Comparison of ENCODE assay signal across 8 cellular contexts in the genomic region with DNA sequence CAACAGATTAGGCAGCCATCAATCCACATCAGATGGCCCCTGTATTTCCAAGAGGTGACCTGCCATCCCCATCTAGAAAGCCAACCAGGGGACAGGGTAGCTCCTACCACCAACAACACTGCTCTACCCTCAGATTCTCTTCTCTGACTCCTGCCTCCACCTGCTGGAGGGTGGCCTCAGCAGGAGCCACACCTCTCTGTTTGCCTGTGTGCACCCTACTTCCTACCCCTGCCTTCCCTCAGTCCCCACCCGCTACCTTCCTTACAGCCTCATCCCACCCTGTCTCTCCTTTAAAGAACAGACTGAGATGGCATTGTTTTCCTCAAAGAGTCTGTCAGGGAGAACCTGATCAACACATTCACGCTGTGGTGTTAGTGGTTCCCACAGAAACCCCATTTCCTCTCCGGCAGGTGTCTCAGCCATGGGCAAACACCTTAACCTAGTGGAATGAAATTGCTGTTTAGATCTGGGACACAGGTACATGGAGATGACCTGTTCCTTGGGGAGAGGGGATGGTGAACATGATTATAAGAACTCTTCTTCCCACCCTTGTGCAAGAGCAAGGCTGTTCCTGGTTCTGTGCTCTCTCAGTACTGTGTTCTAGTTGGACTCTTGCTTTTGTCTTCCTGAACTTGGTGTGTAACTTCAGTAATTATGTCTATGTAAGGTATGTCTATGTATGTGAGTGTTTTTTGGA. TPM values are rescaled to one million over a fixed set of nuclear protein-coding genes. Genes with fewer than 3 reads are reported as not detected.
DNase-seq lines count a peak whose midpoint lies in the region; ATAC-seq and TF ChIP-seq lines count a peak whose summit lies in the region.

No MANE protein-coding gene starts in this region.

- ATAC-seq in CD4-positive, alpha-beta T cell (ENCODE audit: poor library complexity) = peak; percentile 42
- ATAC-seq in HCT116 (0 out of 2 replicates have a peak, but pooled peaks have one; percentile 20), mucosa of descending colon (peak; percentile 44)

- no peaks in the 10 kb centered on the region for H4K20me1 ChIP-seq in HCT116 (ENCODE audit: insufficient read depth)

- BruUV-seq in HCT116 (replicated peaks; lab: Mats Ljungman, UMichigan) = no TSS peak

- H3K36me3 Mint-ChIP-seq in CD4-positive, alpha-beta T cell (ENCODE audit: low read depth) = no peaks in the 10 kb centered on the region
- H3K36me3 Mint-ChIP-seq in activated naive CD8-positive, alpha-beta T cell treated with anti-CD3 and anti-CD28 coated beads for 36 hours = peaks cover 4% of the 10 kb centered on the region

- no peak for TF ChIP-seq CTCF in CD4-positive, alpha-beta T cell (IDR thresholded peaks at IDR 0.05)
- TF ChIP-seq CTCF in HCT116 (IDR thresholded peaks at IDR 0.05 in 2 of 3, conservative IDR thresholded peaks at IDR 0.05 in 1 of 3; ENCODE audit: borderline replicate concordance in 1 of 3, insufficient read depth in 1 of 3, low read depth in 2 of 3, low read length in 2 of 3) = 0 out of 6 replicates have a peak, but pooled peaks of 1 of the 3 experiments have one; percentile 7
- TF ChIP-seq CTCF in mucosa of descending colon (IDR thresholded peaks at IDR 0.05) = no peak

- H3K9me3 Mint-ChIP-seq in CD4-positive, alpha-beta T cell = no peaks in the 10 kb centered on the region
- no peaks in the 10 kb centered on the region for H3K9me3 Mint-ChIP-seq in activated naive CD8-positive, alpha-beta T cell treated with anti-CD3 and anti-CD28 coated beads for 36 hours

- peak overlapping the region; percentile 74 to 99 for H3K4me3 ChIP-seq in HCT116 (replicated peaks in 1 of 2; ENCODE audit: low read depth in 1 of 2, low read length in 2 of 2)
- H3K4me3 ChIP-seq in mucosa of descending colon = no peak overlapping the region

- peaks cover 66% of the 10 kb centered on the region for H3K4me1 Mint-ChIP-seq in CD4-positive, alpha-beta T cell (ENCODE audit: low read depth)
- peaks cover 34% of the 10 kb centered on the region for H3K4me1 Mint-ChIP-seq in activated naive CD8-positive, alpha-beta T cell treated with anti-CD3 and anti-CD28 coated beads for 36 hours

- H3K4me1 ChIP-seq in HCT116 (ENCODE audit: control insufficient read depth in 1 of 2, insufficient read depth in 2 of 2, low read length in 2 of 2) (peaks cover 9 to 25% of the 10 kb centered on the region in 2 experiments; a peak in 3 of 4 replicates), mucosa of descending colon (ENCODE audit: low read depth) (peaks cover 39% of the 10 kb centered on the region)

- H3K27ac ChIP-seq in CD4-positive, alpha-beta T cell (ENCODE audit: low read depth, low read length) = peak overlapping the region; percentile 83
- no peak overlapping the region for H3K27ac ChIP-seq in HCT116 (ENCODE audit: low read depth, low read length)

- no peaks in the 10 kb centered on the region for H3K27me3 Mint-ChIP-seq in CD4-positive, alpha-beta T cell
- H3K27me3 Mint-ChIP-seq in activated naive CD8-positive, alpha-beta T cell treated with anti-CD3 and anti-CD28 coated beads for 36 hours = no peaks in the 10 kb centered on the region

- peaks cover 61% of the 10 kb centered on the region for H3K79me2 ChIP-seq in HCT116 (ENCODE audit: insufficient read depth, low read length)

- H3K36me3 ChIP-seq in HCT116 (ENCODE audit: control insufficient read depth in 1 of 2, insufficient read depth in 2 of 2, low read length in 2 of 2) (no peaks in the 10 kb centered on the region), mucosa of descending colon (ENCODE audit: low read depth) (no peaks in the 10 kb centered on the region)

- POLR2A ChIA-PET in CD4-positive, alpha-beta T cell (lab: Charles Lee) = interaction anchor here (1.0 to 2.9 kb wide), 3 partner anchors 26 to 139 kb away, joined by 3 to 34 read pairs (median 3); partner anchors contain the start of gene ACSS1
- POLR2A ChIA-PET in HCT116 (lab: Charles Lee) = no interaction called here

- peak overlapping the region; percentile 97 for H3K4me2 ChIP-seq in HCT116 (ENCODE audit: low read length)

- RAD21 ChIA-PET in HCT116 (lab: Charles Lee; ENCODE audit: low non-redundant PET in 1 of 2, low total read pairs in 2 of 2, uncharacterized antibody in 2 of 2, unreplicated experiment in 2 of 2) = no interaction called here

- peak overlapping the region; percentile 93; the same call in 1 of the 2 replicates for H3K9ac ChIP-seq in HCT116 (ENCODE audit: low read length)

- H3K9me3 ChIP-seq in CD4-positive, alpha-beta T cell (ENCODE audit: control insufficient read depth, low read length) = no peaks in the 10 kb centered on the region
- H3K9me3 ChIP-seq in HCT116 (ENCODE audit: control insufficient read depth in 1 of 2, insufficient read depth in 1 of 2, low read depth in 1 of 2, low read length in 2 of 2) = no peaks in the 10 kb centered on the region
- no peaks in the 10 kb centered on the region for H3K9me3 ChIP-seq in mucosa of descending colon

- CTCF ChIA-PET in CD4-positive, alpha-beta T cell (lab: Charles Lee) = interaction anchor here (2.1 kb wide), 1 partner anchor 50 kb away, joined by 8 read pairs; the partner anchor contains the start of gene PYGB
- CTCF ChIA-PET in HCT116 (lab: Charles Lee) = no interaction called here

- H3K9me2 ChIP-seq in HCT116 (ENCODE audit: insufficient read depth) = no peaks in the 10 kb centered on the region

- no peak for TF ChIP-seq POLR2A in HCT116 (IDR thresholded peaks at IDR 0.05; ENCODE audit: borderline replicate concordance, extremely low read depth, insufficient read depth, insufficient read length)

- DNase-seq in CD4-positive, alpha-beta T cell = peak in 3 of 10 experiments; percentile 15 to 31 (median 20)
- no peak for DNase-seq in HCT116 (ENCODE audit: low read depth, low spot score)
- DNase-seq in activated naive CD8-positive, alpha-beta T cell treated with anti-CD3 and anti-CD28 coated beads for 36 hours = no peak
- DNase-seq in mucosa of descending colon = peak in 2 of 3 donors; percentile 45 to 62
- DNase-seq in effector CD4-positive, alpha-beta T cell = no peak
- DNase-seq in germinal center (ENCODE audit: low spot score) = no peak
- no peak for DNase-seq in hippocampal formation (lab: John Stamatoyannopoulos, UW)
- DNase-seq in amniotic stem cell (lab: John Stamatoyannopoulos, UW) = no peak

- no peak for TF ChIP-seq RAD21 in HCT116 (IDR thresholded peaks at IDR 0.05; ENCODE audit: low read depth)

- H3K4me3 Mint-ChIP-seq in CD4-positive, alpha-beta T cell = peak overlapping the region; percentile 89
- peak overlapping the region; percentile 93 for H3K4me3 Mint-ChIP-seq in activated naive CD8-positive, alpha-beta T cell treated with anti-CD3 and anti-CD28 coated beads for 36 hours

- no peak overlapping the region for H2AFZ ChIP-seq in HCT116 (ENCODE audit: low read depth, low read length, poor library complexity, severe bottlenecking)

- H3K27me3 ChIP-seq in CD4-positive, alpha-beta T cell (ENCODE audit: control insufficient read depth, insufficient read depth, low read length) = no peaks in the 10 kb centered on the region
- no peaks in the 10 kb centered on the region for H3K27me3 ChIP-seq in HCT116 (ENCODE audit: insufficient read depth, low read length)

- peak overlapping the region; percentile 93 for H3K27ac Mint-ChIP-seq in CD4-positive, alpha-beta T cell
- H3K27ac Mint-ChIP-seq in activated naive CD8-positive, alpha-beta T cell treated with anti-CD3 and anti-CD28 coated beads for 36 hours = peak overlapping the region; percentile 65

- intact Hi-C loops in CD4-positive, alpha-beta T cell (cut with DNase I, micrococcal nuclease) = loop anchor here (2.0 to 10.0 kb wide), 9 partner anchors 50 to 1840 kb away; partner anchors contain the start of genes APMAP (in 1 of the 2), NANP (in 1 of the 2), PYGB (in 1 of the 2) and VSX1 (in 1 of the 2)
- intact Hi-C loops in HCT116 (cut with micrococcal nuclease) = loop anchor here (5.0 to 10.0 kb wide), 2 partner anchors 205 to 1563 kb away; partner anchors contain the start of genes APMAP and CST3
- intact Hi-C loops in mucosa of descending colon (cut with DNase I, micrococcal nuclease) = no loop called here

TF ChIP-seq in HCT116, 20 proteins besides CTCF, POLR2A, EP300 and RAD21:
- TF ChIP-seq SIN3A (IDR thresholded peaks at IDR 0.05; ENCODE audit: low read depth) (no peak), CEBPB (IDR thresholded peaks at IDR 0.05; ENCODE audit: low read depth) (no peak)

RNA-seq across cellular contexts. Expression of gene ENTPD6, which starts 1.8 kb away (rescaled TPM):
- 10 to 100 TPM; 78.5 to 85.1 TPM for total RNA-seq in CD4-positive, alpha-beta T cell
- total RNA-seq in HCT116 (2021; ENCODE audit: unreplicated experiment) (89.2 TPM), mucosa of descending colon (100 to 1,000 TPM; 114 to 191 (median 140) TPM)
- 85.5 and 101 TPM in 2 replicates for polyA plus RNA-seq in HCT116 (2012)
- total RNA-seq in activated naive CD8-positive, alpha-beta T cell treated with anti-CD3 and anti-CD28 coated beads for 36 hours = 10 to 100 TPM; 35.2 to 40.2 TPM

RNA-seq across cellular contexts. Expression of gene PYGB, which starts 50.6 kb away (rescaled TPM):
- total RNA-seq in CD4-positive, alpha-beta T cell = 10 to 100 TPM; 26.3 to 27.5 TPM
- total RNA-seq in HCT116 (2021; ENCODE audit: unreplicated experiment) = 87.8 TPM
- 108 TPM in 2 replicates for polyA plus RNA-seq in HCT116 (2012)
- total RNA-seq in activated naive CD8-positive, alpha-beta T cell treated with anti-CD3 and anti-CD28 coated beads for 36 hours = 10 to 100 TPM; 30.3 to 31.0 TPM
- 100 to 1,000 TPM; 247 to 252 (median 247) TPM for total RNA-seq in mucosa of descending colon

Comparison
In these comparisons a context has a peak if more than half of its experiments do, and no peak if none do; other contexts are left out.
1. DNase-seq: peak in mucosa of descending colon (2 of 3); none in HCT116 (single experiment), activated naive CD8-positive, alpha-beta T cell treated with anti-CD3 and anti-CD28 coated beads for 36 hours (single experiment), effector CD4-positive, alpha-beta T cell (single experiment), germinal center (single experiment), hippocampal formation (0 of 2) and amniotic stem cell (single experiment).
2. intact Hi-C loops: an anchor here in CD4-positive, alpha-beta T cell (2.0 to 10.0 kb wide) and HCT116 (5.0 to 10.0 kb wide); none called in mucosa of descending colon.
3. Peak in every context shown above with its lines, with median percentiles within 50 percentile points of each other: ATAC-seq.